Comparison of ENCODE assay signal across 11 cellular contexts in the genomic region with DNA sequence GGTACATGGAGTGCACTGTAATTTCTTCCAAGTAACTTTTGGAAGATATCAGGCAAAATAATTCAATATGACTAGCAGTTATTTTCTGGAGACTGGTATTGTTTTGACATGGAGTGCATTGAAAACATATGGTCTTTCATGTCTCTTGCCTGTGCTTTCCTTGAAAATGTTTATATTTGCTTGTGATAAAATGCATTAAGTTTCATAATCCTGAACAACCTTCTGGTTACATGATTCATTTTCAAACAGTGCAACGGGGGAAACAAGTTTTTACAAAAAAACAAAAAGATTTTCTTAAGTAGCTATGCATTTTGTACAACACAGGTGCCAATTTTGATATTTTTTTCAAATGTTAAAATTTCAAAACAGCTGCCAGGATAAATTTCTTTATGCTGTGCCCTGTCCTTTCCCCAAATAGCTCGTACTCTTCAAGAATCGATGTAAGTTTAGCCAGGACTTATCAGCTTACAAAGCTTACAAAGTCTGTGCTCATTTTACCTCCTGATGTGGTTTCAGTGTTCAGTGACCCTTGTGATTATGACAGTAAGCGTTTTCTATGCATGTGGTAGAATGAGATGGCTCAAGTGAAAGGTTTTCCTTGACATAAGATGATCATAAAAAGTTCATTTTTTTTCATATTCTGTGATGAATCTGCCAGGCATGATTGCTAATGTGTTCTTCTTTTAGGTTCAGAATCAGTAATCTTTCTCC.
DNase-seq lines count a peak whose midpoint lies in the region; ATAC-seq and TF ChIP-seq lines count a peak whose summit lies in the region.
"Had no signal": no experiment of that assay in that cellular context is flagged by ENCODE, and none has a peak within 500 bp of the region (broad histone marks: within the 10 kb centered on the region; RNA-seq: fewer than 3 reads in every experiment).

No MANE protein-coding gene starts in this region.

- TF ChIP-seq POLR2A in breast epithelium (IDR thresholded peaks at IDR 0.05) = no peak

- no peaks in the 10 kb centered on the region for H3K9me2 ChIP-seq in Loucy (replicated peaks; ENCODE audit: low read depth, low read length)
- no peaks in the 10 kb centered on the region for H3K9me2 ChIP-seq in OCI-LY7 (ENCODE audit: insufficient read depth, low read length)

- H3K36me3 ChIP-seq in Loucy (ENCODE audit: insufficient read depth, low read length) (no peaks in the 10 kb centered on the region), breast epithelium (no peaks in the 10 kb centered on the region), OCI-LY7 (ENCODE audit: insufficient read depth, low read length) (no peaks in the 10 kb centered on the region)

- H3K27ac Mint-ChIP-seq in activated naive CD8-positive, alpha-beta T cell = peak overlapping the region; percentile 24
- H3K27ac Mint-ChIP-seq in activated naive CD8-positive, alpha-beta T cell treated with anti-CD3 and anti-CD28 coated beads, Interleukin-2, amount 50 U/mL, for 24 hours = no peak overlapping the region

- H3K4me3 Mint-ChIP-seq in activated naive CD8-positive, alpha-beta T cell = no peak overlapping the region
- H3K4me3 Mint-ChIP-seq in activated naive CD8-positive, alpha-beta T cell treated with anti-CD3 and anti-CD28 coated beads, Interleukin-2, amount 50 U/mL, for 24 hours = no peak overlapping the region

- H3K79me2 ChIP-seq in Loucy (ENCODE audit: insufficient read depth, low read length) (no peaks in the 10 kb centered on the region), OCI-LY7 (ENCODE audit: insufficient read depth, low read depth, low read length) (no peaks in the 10 kb centered on the region)

- POLR2A ChIA-PET in OCI-LY7 (lab: Charles Lee) = interaction anchor here (0.7 kb wide), 1 partner anchor 1028 kb away, joined by 3 read pairs; no protein-coding TSS in a partner anchor

- no peaks in the 10 kb centered on the region for H3K27me3 Mint-ChIP-seq in activated naive CD8-positive, alpha-beta T cell
- H3K27me3 Mint-ChIP-seq in activated naive CD8-positive, alpha-beta T cell treated with anti-CD3 and anti-CD28 coated beads, Interleukin-2, amount 50 U/mL, for 24 hours = no peaks in the 10 kb centered on the region

- H3K4me2 ChIP-seq in Loucy (ENCODE audit: low read depth, low read length, poor library complexity, severe bottlenecking) = peak overlapping the region; percentile 33
- no peak overlapping the region for H3K4me2 ChIP-seq in OCI-LY7 (ENCODE audit: low read length)

- no peak for DNase-seq in activated naive CD8-positive, alpha-beta T cell treated with anti-CD3 and anti-CD28 coated beads, Interleukin-2, amount 50 U/mL, for 24 hours
- DNase-seq in dedifferentiated amniotic fluid mesenchymal stem cell (ENCODE audit: extremely low spot score) = peak; percentile 48
- DNase-seq in COR-L47 (lab: John Stamatoyannopoulos, UW) = no peak
- DNase-seq in breast epithelium (ENCODE audit: low spot score in 2 of 2) = no peak
- no peak for DNase-seq in OCI-LY7 (ENCODE audit: low spot score)
- DNase-seq: activated naive CD4-positive, alpha-beta T cell; NCI-H1105 had no signal

- H3K27me3 ChIP-seq in Loucy (ENCODE audit: insufficient read depth, low read length, poor library complexity, severe bottlenecking) (no peaks in the 10 kb centered on the region), breast epithelium (no peaks in the 10 kb centered on the region)

- intact Hi-C loops in breast epithelium (cut with DNase I; ENCODE audit: low total_unique reads) = no loop called here
- intact Hi-C loops in OCI-LY7 (cut with micrococcal nuclease; ENCODE audit: unreplicated experiment) = loop anchor here (5.0 kb wide), 1 partner anchor 282 kb away; a partner anchor contains a TSS

- peaks cover 54% of the 10 kb centered on the region for H3K4me1 Mint-ChIP-seq in activated naive CD8-positive, alpha-beta T cell (ENCODE audit: low read depth)
- H3K4me1 Mint-ChIP-seq in activated naive CD8-positive, alpha-beta T cell treated with anti-CD3 and anti-CD28 coated beads, Interleukin-2, amount 50 U/mL, for 24 hours = peaks cover 62% of the 10 kb centered on the region

- H3K36me3 Mint-ChIP-seq in activated naive CD8-positive, alpha-beta T cell = peaks cover 10% of the 10 kb centered on the region
- no peaks in the 10 kb centered on the region for H3K36me3 Mint-ChIP-seq in activated naive CD8-positive, alpha-beta T cell treated with anti-CD3 and anti-CD28 coated beads, Interleukin-2, amount 50 U/mL, for 24 hours (ENCODE audit: low read depth)

- H3K9ac ChIP-seq in Loucy (ENCODE audit: low read depth, low read length, poor library complexity, severe bottlenecking) = peak overlapping the region; percentile 14

- H4K20me1 ChIP-seq in Loucy (ENCODE audit: insufficient read depth, low read length, poor library complexity, severe bottlenecking) = no peaks in the 10 kb centered on the region
- no peaks in the 10 kb centered on the region for H4K20me1 ChIP-seq in OCI-LY7 (ENCODE audit: insufficient read depth, low read length)

- H3K4me3 ChIP-seq in Loucy (ENCODE audit: low read length, poor library complexity, severe bottlenecking) = peak overlapping the region; percentile 6
- no peak overlapping the region for H3K4me3 ChIP-seq in breast epithelium
- H3K4me3 ChIP-seq in OCI-LY7 (ENCODE audit: low read depth, low read length, poor library complexity, severe bottlenecking) = no peak overlapping the region

- TF ChIP-seq CTCF in Loucy (conservative IDR thresholded peaks at IDR 0.05; ENCODE audit: low read length) (no peak), breast epithelium (IDR thresholded peaks at IDR 0.05) (no peak), OCI-LY7 (conservative IDR thresholded peaks at IDR 0.05; ENCODE audit: low read length) (no peak)

- H3F3A ChIP-seq in Loucy (ENCODE audit: low read depth) = no peaks in the 10 kb centered on the region; the same call in 1 of the 2 replicates

- CTCF ChIA-PET in OCI-LY7 (lab: Charles Lee; ENCODE audit: unreplicated experiment) = no interaction called here

- peaks cover 4% of the 10 kb centered on the region for H3K9me3 Mint-ChIP-seq in activated naive CD8-positive, alpha-beta T cell (ENCODE audit: low read depth)
- H3K9me3 Mint-ChIP-seq in activated naive CD8-positive, alpha-beta T cell treated with anti-CD3 and anti-CD28 coated beads, Interleukin-2, amount 50 U/mL, for 24 hours = peaks cover 5% of the 10 kb centered on the region

- H3K4me1 ChIP-seq in Loucy (ENCODE audit: insufficient read depth, low read length, poor library complexity, severe bottlenecking) = peaks cover 41% of the 10 kb centered on the region
- no peaks in the 10 kb centered on the region for H3K4me1 ChIP-seq in breast epithelium
- H3K4me1 ChIP-seq in OCI-LY7 (ENCODE audit: insufficient read depth, low read length, poor library complexity, severe bottlenecking) = no peaks in the 10 kb centered on the region

- BruUV-seq in OCI-LY7 (replicated peaks; lab: Mats Ljungman, UMichigan) = no TSS peak

- H3K9me3 ChIP-seq in Loucy (ENCODE audit: insufficient read depth, low read depth, low read length) (no peaks in the 10 kb centered on the region), breast epithelium (no peaks in the 10 kb centered on the region), OCI-LY7 (ENCODE audit: low read length) (no peaks in the 10 kb centered on the region)

- H2AFZ ChIP-seq in Loucy (ENCODE audit: low read length) (no peak overlapping the region), OCI-LY7 (ENCODE audit: low read length) (no peak overlapping the region)

- ATAC-seq in activated naive CD8-positive, alpha-beta T cell treated with anti-CD3 and anti-CD28 coated beads, Interleukin-2, amount 50 U/mL, for 24 hours = no peak
- no peak for ATAC-seq in HG03196 (IDR thresholded peaks at IDR 0.05; ENCODE audit: unreplicated experiment)

- H3K27ac ChIP-seq in breast epithelium = no peak overlapping the region
- H3K27ac ChIP-seq in OCI-LY7 (ENCODE audit: low read depth, low read length, poor library complexity, severe bottlenecking) = no peak overlapping the region
- H3K27ac ChIP-seq: VCaP had no signal
